8 cellular contexts compared by ENCODE assay signal in genomic region chr6:169990095-169991030, GRCh38.
A peak's percentile ranks its signal among the peaks of the same experiment; 100 is the strongest.
DNase-seq lines count a peak whose midpoint lies in the region; ATAC-seq lines count a peak whose summit lies in the region.

No MANE protein-coding gene starts in this region.

- ATAC-seq in GM18861 (IDR thresholded peaks at IDR 0.05; ENCODE audit: unreplicated experiment): peak; percentile 63
- ATAC-seq in HG03571 (IDR thresholded peaks at IDR 0.05; ENCODE audit: unreplicated experiment): peak; percentile 72
- ATAC-seq in naive thymus-derived CD8-positive, alpha-beta T cell: peak; percentile 91 to 95
- ATAC-seq in GM19023 (IDR thresholded peaks at IDR 0.05; ENCODE audit: unreplicated experiment): no peak

- POLR2A ChIA-PET in naive thymus-derived CD8-positive, alpha-beta T cell (lab: Charles Lee): interaction anchor here (0.5 kb wide), 1 partner anchor 99 kb away, joined by 3 read pairs; no protein-coding TSS in a partner anchor

- DNase-seq in activated T-cell treated with anti-CD3 and anti-CD28 coated beads, Interleukin-2, amount 50 U/mL, for 48 hours: peak; percentile 67 to 72
- DNase-seq in naive thymus-derived CD8-positive, alpha-beta T cell: peak in 9 of 10 donors; percentile 13 to 73 (median 50)
- DNase-seq in GM03348 (ENCODE audit: low spot score) (no peak), DMS153 (lab: John Stamatoyannopoulos, UW) (no peak), DMS153 treated with DMSO at 0.1 percent for 48 hours (lab: John Stamatoyannopoulos, UW; ENCODE audit: unreplicated experiment) (no peak)

- no peaks in the 10 kb centered on the region for H3K27me3 Mint-ChIP-seq in naive thymus-derived CD8-positive, alpha-beta T cell

- peaks cover 20 to 38% (median 33%) of the 10 kb centered on the region in 4 donors for H3K4me1 Mint-ChIP-seq in naive thymus-derived CD8-positive, alpha-beta T cell

- peak overlapping the region; percentile 62 to 86 (median 74) for H3K4me3 Mint-ChIP-seq in naive thymus-derived CD8-positive, alpha-beta T cell

- no peaks in the 10 kb centered on the region for H3K36me3 Mint-ChIP-seq in naive thymus-derived CD8-positive, alpha-beta T cell

- no peaks in the 10 kb centered on the region for H3K9me3 Mint-ChIP-seq in naive thymus-derived CD8-positive, alpha-beta T cell

- peak overlapping the region; percentile 28 to 95 (median 83) for H3K27ac Mint-ChIP-seq in naive thymus-derived CD8-positive, alpha-beta T cell

Comparison
In these comparisons a context has a peak if more than half of its experiments do, and no peak if none do; other contexts are left out.
1. DNase-seq: peak in activated T-cell treated with anti-CD3 and anti-CD28 coated beads, Interleukin-2, amount 50 U/mL, for 48 hours (2 of 2) and naive thymus-derived CD8-positive, alpha-beta T cell (9 of 10); none in GM03348 (single experiment), DMS153 (single experiment) and DMS153 treated with DMSO at 0.1 percent for 48 hours (single experiment).